21 cellular contexts compared by ENCODE assay signal in the genomic region with DNA sequence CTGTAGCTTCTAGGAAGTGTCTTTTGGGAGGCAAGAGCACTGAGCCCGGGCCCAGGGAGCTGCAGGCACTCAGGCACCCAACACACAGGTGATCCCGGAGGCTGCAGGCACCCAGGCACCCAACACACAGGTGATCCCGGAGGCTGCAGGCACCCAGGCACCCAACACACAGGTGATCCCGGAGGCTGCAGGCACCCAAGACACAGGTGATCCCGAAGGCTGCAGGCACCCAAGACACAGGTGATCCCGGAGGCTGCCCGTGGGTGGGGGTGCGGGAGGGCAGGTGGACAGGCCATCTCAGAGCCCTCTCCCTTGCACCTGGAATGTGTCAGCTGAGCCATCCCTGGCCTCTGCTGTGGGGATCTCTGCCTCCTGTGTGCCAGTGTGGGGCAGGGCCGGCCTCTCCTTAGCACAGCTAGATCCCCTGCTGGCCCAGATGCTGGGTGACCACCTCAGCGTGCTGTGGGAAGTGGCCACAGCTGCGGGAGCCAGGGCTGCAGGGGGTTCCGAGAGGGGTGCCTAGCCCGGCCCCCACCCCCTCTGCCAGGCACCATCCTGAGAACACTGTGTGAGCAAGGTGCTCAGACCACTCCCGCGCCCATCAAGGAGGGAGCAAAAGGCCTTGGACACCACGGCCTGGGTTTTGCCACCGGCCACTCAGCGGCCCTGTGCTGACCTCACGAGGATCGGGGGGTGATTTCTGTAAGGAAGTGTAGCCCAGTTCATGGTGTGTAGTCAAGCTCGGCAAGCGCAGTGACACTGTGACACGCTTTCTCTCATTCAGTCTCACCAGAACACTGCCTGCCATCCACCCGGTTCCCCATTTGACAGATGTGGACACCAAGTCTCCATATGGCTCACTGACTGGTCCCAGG. TPM values are rescaled to one million over a fixed set of nuclear protein-coding genes. Genes with fewer than 3 reads are reported as not detected.
DNase-seq lines count a peak whose midpoint lies in the region; ATAC-seq, FAIRE-seq and TF ChIP-seq lines count a peak whose summit lies in the region.
"Had no signal": no experiment of that assay in that cellular context is flagged by ENCODE, and none has a peak within 500 bp of the region (broad histone marks: within the 10 kb centered on the region; RNA-seq: fewer than 3 reads in every experiment).

No MANE protein-coding gene starts in this region.

- H3K36me3 ChIP-seq in H7 (replicated peaks; ENCODE audit: control insufficient read depth, insufficient read depth, low read length) (no peaks in the 10 kb centered on the region), tibial artery (no peaks in the 10 kb centered on the region)
- H3K36me3 ChIP-seq: MG63 had no signal

- peak; percentile 29 for DNase-seq in activated naive CD8-positive, alpha-beta T cell treated with anti-CD3 and anti-CD28 coated beads, Interleukin-2, amount 10 ng/mL, durations not matched to agents 7 days and 5 days
- DNase-seq in activated naive CD8-positive, alpha-beta T cell treated with anti-CD3 and anti-CD28 coated beads, Interleukin-2, amount 50 U/mL, for 24 hours = no peak
- DNase-seq in H7 (peak; percentile 53), immature natural killer cell (no peak), posterior vena cava (ENCODE audit: low spot score) (peak; percentile 57), LoVo (ENCODE audit: low spot score) (no peak), H54 (ENCODE audit: insufficient read length, low spot score) (no peak), tibial artery (no peak)
- DNase-seq: C1 segment of cervical spinal cord, DMS 273 treated with DMSO at 0.1 percent for 48 hours, GDM1, GOT3, MG63, NCI-H1092 treated with DMSO at 0.1 percent for 48 hours, NCI-H2081 treated with DMSO at 0.1 percent for 48 hours, NCI-H510A, NCI-H774 had no signal

- no peak for TF ChIP-seq POLR2A in H54 (IDR thresholded peaks at IDR 0.05; ENCODE audit: low read depth, low read length)

- no peak overlapping the region for H3K27ac Mint-ChIP-seq in activated naive CD8-positive, alpha-beta T cell treated with anti-CD3 and anti-CD28 coated beads, Interleukin-2, amount 10 ng/mL, durations not matched to agents 7 days and 5 days
- H3K27ac Mint-ChIP-seq in activated naive CD8-positive, alpha-beta T cell treated with anti-CD3 and anti-CD28 coated beads, Interleukin-2, amount 50 U/mL, for 24 hours = no peak overlapping the region
- peak overlapping the region in 5 of 6 donors; percentile 4 to 92 (median 84) for H3K27ac Mint-ChIP-seq in immature natural killer cell

- H3K9me3 Mint-ChIP-seq in activated naive CD8-positive, alpha-beta T cell treated with anti-CD3 and anti-CD28 coated beads, Interleukin-2, amount 10 ng/mL, durations not matched to agents 7 days and 5 days = no peaks in the 10 kb centered on the region
- no peaks in the 10 kb centered on the region for H3K9me3 Mint-ChIP-seq in activated naive CD8-positive, alpha-beta T cell treated with anti-CD3 and anti-CD28 coated beads, Interleukin-2, amount 50 U/mL, for 24 hours
- no peaks in the 10 kb centered on the region for H3K9me3 Mint-ChIP-seq in immature natural killer cell

- ATAC-seq in activated naive CD8-positive, alpha-beta T cell treated with anti-CD3 and anti-CD28 coated beads, Interleukin-2, amount 10 ng/mL, durations not matched to agents 7 days and 5 days (ENCODE audit: low read depth) = no peak
- no peak for ATAC-seq in activated naive CD8-positive, alpha-beta T cell treated with anti-CD3 and anti-CD28 coated beads, Interleukin-2, amount 50 U/mL, for 24 hours
- ATAC-seq: GM12878 had no signal

- no peaks in the 10 kb centered on the region for H3K36me3 Mint-ChIP-seq in activated naive CD8-positive, alpha-beta T cell treated with anti-CD3 and anti-CD28 coated beads, Interleukin-2, amount 10 ng/mL, durations not matched to agents 7 days and 5 days
- H3K36me3 Mint-ChIP-seq in activated naive CD8-positive, alpha-beta T cell treated with anti-CD3 and anti-CD28 coated beads, Interleukin-2, amount 50 U/mL, for 24 hours (ENCODE audit: low read depth) = no peaks in the 10 kb centered on the region
- no peaks in the 10 kb centered on the region for H3K36me3 Mint-ChIP-seq in immature natural killer cell

- no peak overlapping the region for H3K4me3 ChIP-seq in H7 (ENCODE audit: insufficient read depth, low read depth, low read length)
- no peak overlapping the region for H3K4me3 ChIP-seq in tibial artery
- H3K4me3 ChIP-seq: GM12878, MG63 had no signal

- H3K27ac ChIP-seq in tibial artery = no peak overlapping the region
- H3K27ac ChIP-seq: RWPE1 had no signal

- intact Hi-C loops in posterior vena cava (cut with DNase I) (loop anchor here in 1 of 2 donors (10.0 kb wide), 1 partner anchor 180 kb away; no protein-coding TSS in a partner anchor), tibial artery (cut with DNase I; ENCODE audit: low total_unique reads) (no loop called here)

- H3K4me3 Mint-ChIP-seq in activated naive CD8-positive, alpha-beta T cell treated with anti-CD3 and anti-CD28 coated beads, Interleukin-2, amount 10 ng/mL, durations not matched to agents 7 days and 5 days = no peak overlapping the region
- H3K4me3 Mint-ChIP-seq in activated naive CD8-positive, alpha-beta T cell treated with anti-CD3 and anti-CD28 coated beads, Interleukin-2, amount 50 U/mL, for 24 hours = no peak overlapping the region
- H3K4me3 Mint-ChIP-seq in immature natural killer cell = peak overlapping the region; percentile 59 to 80 (median 78)

- no peak for TF ChIP-seq CTCF in tibial artery (IDR thresholded peaks at IDR 0.05)

- peaks cover 7% of the 10 kb centered on the region for H3K27me3 Mint-ChIP-seq in activated naive CD8-positive, alpha-beta T cell treated with anti-CD3 and anti-CD28 coated beads, Interleukin-2, amount 10 ng/mL, durations not matched to agents 7 days and 5 days
- peaks cover 13% of the 10 kb centered on the region for H3K27me3 Mint-ChIP-seq in activated naive CD8-positive, alpha-beta T cell treated with anti-CD3 and anti-CD28 coated beads, Interleukin-2, amount 50 U/mL, for 24 hours
- H3K27me3 Mint-ChIP-seq in immature natural killer cell (ENCODE audit: low read depth in 3 of 3) = peaks cover 4 to 10% (median 6%) of the 10 kb centered on the region in 3 donors

- POLR2A ChIA-PET in activated naive CD8-positive, alpha-beta T cell treated with anti-CD3 and anti-CD28 coated beads, Interleukin-2, amount 10 ng/mL, durations not matched to agents 7 days and 5 days (lab: Charles Lee) = no interaction called here

- H3K4me1 Mint-ChIP-seq in activated naive CD8-positive, alpha-beta T cell treated with anti-CD3 and anti-CD28 coated beads, Interleukin-2, amount 10 ng/mL, durations not matched to agents 7 days and 5 days = peaks cover 2% of the 10 kb centered on the region
- peaks cover 3% of the 10 kb centered on the region for H3K4me1 Mint-ChIP-seq in activated naive CD8-positive, alpha-beta T cell treated with anti-CD3 and anti-CD28 coated beads, Interleukin-2, amount 50 U/mL, for 24 hours
- H3K4me1 Mint-ChIP-seq in immature natural killer cell = peaks cover 7 to 31% of the 10 kb centered on the region in 2 donors

- peaks cover 0 to 23% (median 13%) of the 10 kb centered on the region in 4 donors for H3K4me1 ChIP-seq in tibial artery

- no peaks in the 10 kb centered on the region for H3K9me3 ChIP-seq in tibial artery
- H3K9me3 ChIP-seq: MG63 had no signal

- no peak for FAIRE-seq in H54 (lab: Jason Lieb, UNC)
- FAIRE-seq: GM12878 had no signal

- H3K27me3 ChIP-seq in H7 (ENCODE audit: control insufficient read depth, insufficient read depth, low read length) = peaks cover 35% of the 10 kb centered on the region
- peaks cover 0 to 58% of the 10 kb centered on the region in 2 donors for H3K27me3 ChIP-seq in tibial artery
- H3K27me3 ChIP-seq: MG63 had no signal

RNA-seq across cellular contexts. Expression of gene MRGPRG, which starts 14.2 kb away (rescaled TPM):
- total RNA-seq in activated naive CD8-positive, alpha-beta T cell treated with anti-CD3 and anti-CD28 coated beads, Interleukin-2, amount 10 ng/mL, durations not matched to agents 7 days and 5 days = not detected
- not detected in 2 replicates for total RNA-seq in H7 (2014; rRNA removed; shearing (Covaris generic))
- not detected for polyA plus RNA-seq in immature natural killer cell
- not detected for total RNA-seq in posterior vena cava
- total RNA-seq: A172, GM12878, PC-3 had no signal
- polyA plus RNA-seq: GM12878 had no signal

RNA-seq across cellular contexts. Expression of gene MRGPRE, which starts 27.8 kb away (rescaled TPM):
- not detected for total RNA-seq in activated naive CD8-positive, alpha-beta T cell treated with anti-CD3 and anti-CD28 coated beads, Interleukin-2, amount 10 ng/mL, durations not matched to agents 7 days and 5 days
- not detected in 2 replicates for total RNA-seq in H7 (2014; rRNA removed; shearing (Covaris generic))
- not detected for polyA plus RNA-seq in immature natural killer cell
- total RNA-seq in posterior vena cava = under 1 TPM in 1 of 2 donors, not detected in 1; 0.62 TPM
- total RNA-seq: A172, PC-3 had no signal
- polyA plus RNA-seq: GM12878 had no signal

RNA-seq across cellular contexts. Expression of gene OSBPL5, which starts 39.3 kb away (rescaled TPM):
- total RNA-seq in activated naive CD8-positive, alpha-beta T cell treated with anti-CD3 and anti-CD28 coated beads, Interleukin-2, amount 10 ng/mL, durations not matched to agents 7 days and 5 days = 10 to 100 TPM; 13.0 to 13.2 TPM
- total RNA-seq in H7 (2014; rRNA removed; shearing (Covaris generic)) = 21.1 and 23.7 TPM in 2 replicates
- polyA plus RNA-seq in immature natural killer cell = 10 to 100 TPM; 32.8 to 98.9 (median 33.3) TPM
- total RNA-seq in posterior vena cava = 10 to 100 TPM; 61.2 to 84.0 TPM
- total RNA-seq: GM12878 had no signal
- polyA plus RNA-seq: GM12878 had no signal

Comparison
In these comparisons a context has a peak if more than half of its experiments do, and no peak if none do; other contexts are left out.
1. DNase-seq: peak in activated naive CD8-positive, alpha-beta T cell treated with anti-CD3 and anti-CD28 coated beads, Interleukin-2, amount 10 ng/mL, durations not matched to agents 7 days and 5 days (single experiment), H7 (single experiment) and posterior vena cava (single experiment); none in activated naive CD8-positive, alpha-beta T cell treated with anti-CD3 and anti-CD28 coated beads, Interleukin-2, amount 50 U/mL, for 24 hours (single experiment), immature natural killer cell (0 of 3), LoVo (single experiment), H54 (single experiment) and tibial artery (0 of 2).
2. H3K27ac Mint-ChIP-seq: peak in immature natural killer cell (5 of 6); none in activated naive CD8-positive, alpha-beta T cell treated with anti-CD3 and anti-CD28 coated beads, Interleukin-2, amount 10 ng/mL, durations not matched to agents 7 days and 5 days (single experiment) and activated naive CD8-positive, alpha-beta T cell treated with anti-CD3 and anti-CD28 coated beads, Interleukin-2, amount 50 U/mL, for 24 hours (single experiment).
3. H3K4me3 Mint-ChIP-seq: peak in immature natural killer cell (5 of 5); none in activated naive CD8-positive, alpha-beta T cell treated with anti-CD3 and anti-CD28 coated beads, Interleukin-2, amount 10 ng/mL, durations not matched to agents 7 days and 5 days (single experiment) and activated naive CD8-positive, alpha-beta T cell treated with anti-CD3 and anti-CD28 coated beads, Interleukin-2, amount 50 U/mL, for 24 hours (single experiment).